Comparison of ENCODE assay signal across 17 cellular contexts in the genomic region with DNA sequence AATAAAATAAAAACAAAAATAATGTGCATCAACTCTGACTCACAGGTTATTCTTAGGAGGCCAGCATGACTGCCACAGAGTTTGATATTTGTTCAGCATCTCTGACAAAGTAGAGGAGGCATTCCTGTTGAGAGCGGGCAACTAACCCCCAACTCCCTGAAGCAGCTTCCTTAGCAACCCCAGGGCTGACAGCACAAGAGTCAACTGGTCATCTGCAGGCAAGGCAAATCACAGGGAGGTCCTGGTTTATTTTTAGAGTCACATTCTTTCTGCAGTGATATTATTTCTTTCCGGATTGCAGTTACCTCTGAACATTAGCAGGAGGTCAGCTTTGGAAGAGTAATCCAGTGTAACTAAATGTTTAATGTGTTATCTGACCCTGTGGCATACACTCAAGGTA.
DNase-seq lines count a peak whose midpoint lies in the region; ATAC-seq and TF ChIP-seq lines count a peak whose summit lies in the region.
"Had no signal": no experiment of that assay in that cellular context is flagged by ENCODE, and none has a peak within 500 bp of the region (broad histone marks: within the 10 kb centered on the region; RNA-seq: fewer than 3 reads in every experiment).

No MANE protein-coding gene starts in this region.

- intact Hi-C loops in OCI-LY7 (cut with micrococcal nuclease; ENCODE audit: unreplicated experiment) = no loop called here
- intact Hi-C loops in posterior cingulate gyrus (cut with DNase I) = no loop called here

- no peaks in the 10 kb centered on the region for H4K20me1 ChIP-seq in OCI-LY7 (ENCODE audit: insufficient read depth, low read length)
- H4K20me1 ChIP-seq: BLaER1 had no signal

- CTCF ChIA-PET in OCI-LY7 (lab: Charles Lee; ENCODE audit: unreplicated experiment) = no interaction called here

- no peaks in the 10 kb centered on the region for H3K4me1 ChIP-seq in OCI-LY7 (ENCODE audit: insufficient read depth, low read length, poor library complexity, severe bottlenecking)
- H3K4me1 ChIP-seq: upper lobe of right lung had no signal

- H3K4me2 ChIP-seq in OCI-LY7 (ENCODE audit: low read length) = no peak overlapping the region
- H3K4me2 ChIP-seq: BLaER1 had no signal

- H3K9me3 Mint-ChIP-seq in osteocyte (ENCODE audit: unreplicated experiment) = peaks cover 7% of the 10 kb centered on the region

- H3K4me3 ChIP-seq in AG09309 (ENCODE audit: control insufficient read depth, low read depth, low read length) (no peak overlapping the region), OCI-LY7 (ENCODE audit: low read depth, low read length, poor library complexity, severe bottlenecking) (no peak overlapping the region), fibroblast of mammary gland (ENCODE audit: control insufficient read depth, low read depth, low read length) (no peak overlapping the region)
- H3K4me3 ChIP-seq: BLaER1, K562, upper lobe of right lung had no signal

- TSS peak; percentile 42 for BruUV-seq in OCI-LY7 (replicated peaks; lab: Mats Ljungman, UMichigan)

- H3K27ac Mint-ChIP-seq in osteocyte (ENCODE audit: unreplicated experiment) = peak overlapping the region; percentile 40

- H3K9me3 ChIP-seq in OCI-LY7 (ENCODE audit: low read length) = no peaks in the 10 kb centered on the region

- DNase-seq in AG09309 (ENCODE audit: low read depth) (peak; percentile 14), OCI-LY7 (ENCODE audit: low spot score) (no peak), fibroblast of mammary gland (ENCODE audit: low read depth) (peak; percentile 31), osteocyte (ENCODE audit: extremely low spot score, unreplicated experiment) (no peak), KG1 (lab: John Stamatoyannopoulos, UW) (no peak), posterior cingulate gyrus (no peak)
- DNase-seq: activated effector memory CD4-positive, alpha-beta T cell treated with Interleukin-2 at 50 U/mL for 16 hours; central memory CD4-positive, alpha-beta T cell; DMS79 treated with DMSO at 0.1 percent for 48 hours; NCI-H1694 treated with DMSO at 0.1 percent for 48 hours; NCI-H774; stimulated activated CD4-positive, alpha-beta T cell treated with anti-CD3 and anti-CD28 coated beads, Interleukin-1b, Interleukin-23, amount 100 ng/mL, for 48 hours; upper lobe of right lung had no signal

- no peak for TF ChIP-seq CTCF in AG09309 (IDR thresholded peaks at IDR 0.05; ENCODE audit: control insufficient read depth, insufficient read depth, low read depth, low read length, missing control alignments)
- no peak for TF ChIP-seq CTCF in OCI-LY7 (conservative IDR thresholded peaks at IDR 0.05; ENCODE audit: low read length)
- no peak for TF ChIP-seq CTCF in fibroblast of mammary gland (conservative IDR thresholded peaks at IDR 0.05; ENCODE audit: control insufficient read depth, insufficient read depth, low read depth, low read length)
- TF ChIP-seq CTCF in osteocyte (IDR thresholded peaks at IDR 0.05) = no peak

- H3K4me3 Mint-ChIP-seq in osteocyte (ENCODE audit: unreplicated experiment) = no peak overlapping the region

- no peaks in the 10 kb centered on the region for H3K79me2 ChIP-seq in OCI-LY7 (ENCODE audit: insufficient read depth, low read depth, low read length)

- peaks cover 7% of the 10 kb centered on the region for H3K4me1 Mint-ChIP-seq in osteocyte (ENCODE audit: unreplicated experiment)

- H3K27ac ChIP-seq in OCI-LY7 (ENCODE audit: low read depth, low read length, poor library complexity, severe bottlenecking) = no peak overlapping the region
- H3K27ac ChIP-seq: BLaER1, upper lobe of right lung had no signal

- peaks cover 23% of the 10 kb centered on the region for H3K36me3 ChIP-seq in OCI-LY7 (ENCODE audit: insufficient read depth, low read length)

- H3K27me3 Mint-ChIP-seq in osteocyte (ENCODE audit: unreplicated experiment) = no peaks in the 10 kb centered on the region

- H3K36me3 Mint-ChIP-seq in osteocyte (ENCODE audit: unreplicated experiment) = peaks cover 29% of the 10 kb centered on the region

- no peaks in the 10 kb centered on the region for H3K9me2 ChIP-seq in OCI-LY7 (ENCODE audit: insufficient read depth, low read length)

- no peak overlapping the region for H2AFZ ChIP-seq in OCI-LY7 (ENCODE audit: low read length)

- ATAC-seq in HG02610 (IDR thresholded peaks at IDR 0.05; ENCODE audit: unreplicated experiment) (no peak), GM19467 (IDR thresholded peaks at IDR 0.05; ENCODE audit: unreplicated experiment) (no peak)
- ATAC-seq: K562, upper lobe of right lung had no signal

- POLR2A ChIA-PET in OCI-LY7 (lab: Charles Lee) = interaction anchor here (0.7 to 0.9 kb wide), 2 partner anchors 49 to 80 kb away, joined by 3 read pairs; no protein-coding TSS in a partner anchor

Comparison
In these comparisons a context has a peak if more than half of its experiments do, and no peak if none do; other contexts are left out.
1. DNase-seq: peak in AG09309 (single experiment) and fibroblast of mammary gland (single experiment); none in OCI-LY7 (single experiment), osteocyte (single experiment), KG1 (single experiment) and posterior cingulate gyrus (0 of 10).